Comparison of ENCODE assay signal across 8 cellular contexts in genomic region chr20:1816384-1817381, GRCh38.
DNase-seq lines count a peak whose midpoint lies in the region; ATAC-seq, FAIRE-seq and TF ChIP-seq lines count a peak whose summit lies in the region.

No MANE protein-coding gene starts in this region.

- CTCF ChIA-PET in A549 (lab: Yijun Ruan, JAX) = interaction anchor here (1.3 to 3.0 kb wide), 4 partner anchors 12 to 39 kb away, joined by 3 to 10 read pairs (median 5); no protein-coding TSS in a partner anchor
- CTCF ChIA-PET in mammary epithelial cell (lab: Charles Lee; ENCODE audit: low non-redundant PET) = no interaction called here
- CTCF ChIA-PET in GM10248 (lab: Yijun Ruan, JAX) = interaction anchor here (1.0 kb wide), 1 partner anchor 13 kb away, joined by 4 read pairs; no protein-coding TSS in a partner anchor

- in situ Hi-C loops in mammary epithelial cell (cut with MboI; ENCODE audit: low sequenced_read_pairs in 2 of 2) = no loop called here

- H3K4me2 ChIP-seq in A549 (peak overlapping the region; percentile 58), mammary epithelial cell (ENCODE audit: insufficient read depth, low read depth, low read length) (peak overlapping the region; percentile 42)

- intact Hi-C loops in mammary epithelial cell (cut with micrococcal nuclease) = loop anchor here (1.0 kb wide), 1 partner anchor 14 kb away; no protein-coding TSS in a partner anchor
- intact Hi-C loops in lower lobe of right lung (cut with DNase I) = no loop called here

- POLR2A ChIA-PET in A549 (lab: Yijun Ruan, JAX) = no interaction called here
- POLR2A ChIA-PET in GM10248 (lab: Yijun Ruan, JAX) = no interaction called here

- H2AFZ ChIP-seq in mammary epithelial cell (ENCODE audit: low read depth, low read length) = peak overlapping the region; percentile 3

- peaks cover 49% of the 10 kb centered on the region for H3K4me1 ChIP-seq in A549
- peaks cover 59% of the 10 kb centered on the region for H3K4me1 ChIP-seq in mammary epithelial cell (ENCODE audit: insufficient read depth, low read length)
- peaks cover 68% of the 10 kb centered on the region for H3K4me1 ChIP-seq in lower lobe of right lung

- peak in 1 of 2 experiments; percentile 55 for DNase-seq in A549 (ENCODE audit: low read depth in 1 of 2, low spot score in 1 of 2)
- peak; percentile 84 for DNase-seq in HS-27A (ENCODE audit: low read depth)
- peak; percentile 92 for DNase-seq in mammary epithelial cell
- DNase-seq in lower lobe of right lung = no peak
- no peak for DNase-seq in GM10248 (ENCODE audit: extremely low spot score)
- DNase-seq in retina = no peak

- FAIRE-seq in A549 (lab: Jason Lieb, UNC) = no peak

- dilution Hi-C loops in mammary epithelial cell (cut with HindIII; ENCODE audit: low sequenced_read_pairs) = no loop called here

- peak; percentile 16 to 30; a peak in 2 of 5 replicates for TF ChIP-seq EP300 in A549 (IDR thresholded peaks at IDR 0.05)

- H3K36me3 ChIP-seq in mammary epithelial cell (ENCODE audit: insufficient read depth, low read length) (no peaks in the 10 kb centered on the region), lower lobe of right lung (no peaks in the 10 kb centered on the region)

- no peaks in the 10 kb centered on the region for H3K79me2 ChIP-seq in mammary epithelial cell (ENCODE audit: insufficient read depth, low read length)

- WGBS in A549 (ENCODE audit: missing lambda C conversion rate) = 64% methylated on average over 16 of the region's 16 CpGs
- 40% methylated on average over 16 of the region's 16 CpGs for WGBS in mammary epithelial cell (ENCODE audit: low coverage, missing lambda C conversion rate)

- ATAC-seq in A549 (peak; percentile 27 to 58; a peak in 5 of 6 replicates), lower lobe of right lung (no peak), HG03175 (IDR thresholded peaks at IDR 0.05; ENCODE audit: unreplicated experiment) (no peak), GM21390 (IDR thresholded peaks at IDR 0.05; ENCODE audit: unreplicated experiment) (no peak)

- peaks cover 4% of the 10 kb centered on the region for H3K9me3 ChIP-seq in A549
- no peaks in the 10 kb centered on the region for H3K9me3 ChIP-seq in mammary epithelial cell (replicated peaks; ENCODE audit: insufficient read depth, low read length)
- H3K9me3 ChIP-seq in lower lobe of right lung = no peaks in the 10 kb centered on the region

- TF ChIP-seq CTCF in A549 (IDR thresholded peaks at IDR 0.05) = no peak
- no peak for TF ChIP-seq CTCF in mammary epithelial cell (conservative IDR thresholded peaks at IDR 0.05 in 1 of 2, IDR thresholded peaks at IDR 0.05 in 1 of 2; ENCODE audit: extremely low read depth in 1 of 2, insufficient read depth in 1 of 2, low read depth in 1 of 2, low read length in 2 of 2)
- no peak for TF ChIP-seq CTCF in lower lobe of right lung (IDR thresholded peaks at IDR 0.05)
- TF ChIP-seq CTCF in GM10248 (IDR thresholded peaks at IDR 0.05; ENCODE audit: control extremely low read depth, extremely low read depth, low read depth, missing control alignments) = no peak

- peak in 1 of 2 experiments; percentile 4; a peak in 1 of 5 replicates for TF ChIP-seq RAD21 in A549 (conservative IDR thresholded peaks at IDR 0.05 in 1 of 2, IDR thresholded peaks at IDR 0.05 in 1 of 2)

- H4K20me1 ChIP-seq in mammary epithelial cell (ENCODE audit: insufficient read depth, low read length) = no peaks in the 10 kb centered on the region

- TF ChIP-seq POLR2A in A549 (IDR thresholded peaks at IDR 0.05; ENCODE audit: low read length) = no peak

- H3K9ac ChIP-seq in mammary epithelial cell (ENCODE audit: insufficient read depth, low read length) = no peak overlapping the region

- H3K27me3 ChIP-seq in mammary epithelial cell (ENCODE audit: insufficient read depth, low read length) = no peaks in the 10 kb centered on the region
- peaks cover 7% of the 10 kb centered on the region for H3K27me3 ChIP-seq in lower lobe of right lung (ENCODE audit: low read depth)

- H3K4me3 ChIP-seq in A549 (no peak overlapping the region), mammary epithelial cell (replicated peaks in 1 of 3; ENCODE audit: insufficient read depth in 1 of 3, low read depth in 2 of 3, low read length in 3 of 3) (no peak overlapping the region), lower lobe of right lung (no peak overlapping the region)

- no TSS peak for BruUV-seq in mammary epithelial cell (replicated peaks; lab: Mats Ljungman, UMichigan)

- H3K27ac ChIP-seq in A549 (peak overlapping the region; percentile 52 to 71), mammary epithelial cell (ENCODE audit: insufficient read depth, low read depth, low read length) (peak overlapping the region; percentile 80), lower lobe of right lung (peak overlapping the region; percentile 46)

TF ChIP-seq in A549, 52 proteins besides CTCF, POLR2A, EP300 and RAD21:
- no peak for TF ChIP-seq HMGXB4 (CRISPR knock-in tag; IDR thresholded peaks at IDR 0.05; ENCODE audit: borderline replicate concordance)
- TF ChIP-seq BCL3 (IDR thresholded peaks at IDR 0.05) = peak; percentile 27; the same call in 1 of the 3 replicates
- TF ChIP-seq CHD4 (IDR thresholded peaks at IDR 0.05; ENCODE audit: borderline replicate concordance) = no peak
- peak; percentile 48; the same call in 1 of the 2 replicates for TF ChIP-seq GATA3 (IDR thresholded peaks at IDR 0.05; ENCODE audit: borderline replicate concordance)
- TF ChIP-seq NFE2L2 (conservative IDR thresholded peaks at IDR 0.05; ENCODE audit: low read length) = no peak
- 0 out of 3 replicates have a peak, but pooled peaks have one; percentile 9 for TF ChIP-seq SMC3 (IDR thresholded peaks at IDR 0.05)
- TF ChIP-seq JUNB (IDR thresholded peaks at IDR 0.05) = peak; percentile 64
- TF ChIP-seq MAFK (IDR thresholded peaks at IDR 0.05; ENCODE audit: partially characterized antibody) = no peak
- peak in 1 of 2 experiments; percentile 34; a peak in 1 of 4 replicates for TF ChIP-seq CEBPB (IDR thresholded peaks at IDR 0.05)
- TF ChIP-seq FOSL2 (IDR thresholded peaks at IDR 0.05) = no peak
- peak; percentile 58; the same call in 1 of the 2 replicates for TF ChIP-seq FOSL2 (CRISPR knock-in tag; IDR thresholded peaks at IDR 0.05)
- TF ChIP-seq PHF8 (IDR thresholded peaks at IDR 0.05; ENCODE audit: borderline replicate concordance, low read depth) = no peak
- TF ChIP-seq MAX (IDR thresholded peaks at IDR 0.05) = peak; percentile 27; the same call in 1 of the 2 replicates

Comparison
In these comparisons a context has a peak if more than half of its experiments do, and no peak if none do; other contexts are left out.
1. ATAC-seq: peak in A549 (2 of 2); none in lower lobe of right lung (0 of 2), HG03175 (single experiment) and GM21390 (single experiment).
2. DNase-seq: peak in HS-27A (single experiment) and mammary epithelial cell (single experiment); none in lower lobe of right lung (single experiment), GM10248 (single experiment) and retina (single experiment).
3. Peak in every context shown above with its lines, with median percentiles within 50 percentile points of each other: H3K27ac ChIP-seq.